In genomic region chr1:113215015-113215414, GRCh38 we compare ENCODE assay signal across 34 cellular contexts.
"Had no signal": no experiment of that assay in that cellular context is flagged by ENCODE, and none has a peak within 500 bp of the region (broad histone marks: within the 10 kb centered on the region; RNA-seq: fewer than 3 reads in every experiment).

No MANE protein-coding gene starts in this region.

- H3K4me3 ChIP-seq: ascending aorta, breast epithelium, cardiac muscle cell, coronary artery, dorsolateral prefrontal cortex, esophagus muscularis mucosa, gastrocnemius medialis, heart right ventricle, hepatocyte had no signal

- H3K27ac Mint-ChIP-seq: activated CD4-positive, alpha-beta memory T cell treated with anti-CD3 and anti-CD28 coated beads, Interleukin-2, amount 10 ng/mL, durations not matched to agents 7 days and 5 days; activated CD4-positive, alpha-beta T cell treated with anti-CD3 and anti-CD28 coated beads, Interleukin-2, amount 10 ng/mL, durations not matched to agents 7 days and 5 days; activated naive CD4-positive, alpha-beta T cell treated with anti-CD3 and anti-CD28 coated beads, Interleukin-2, amount 50 U/mL, for 72 hours; activated naive CD8-positive, alpha-beta T cell treated with anti-CD3 and anti-CD28 coated beads, Interleukin-2, amount 10 ng/mL, durations not matched to agents 7 days and 5 days; activated T-cell treated with anti-CD3 and anti-CD28 coated beads, Interleukin-2, amount 50 U/mL, for 24 hours; activated T-cell treated with anti-CD3 and anti-CD28 coated beads, Interleukin-2, amount 50 U/mL, for 72 hours; brain; dendritic cell treated with granulocyte-macrophage colony-stimulating factor and Interleukin-4, amounts not matched to agents 40 ng/mL and 50 ng/mL, for 4 days; T-helper 17 cell; T-helper 2 cell treated with Interferon-gamma antibody and Interleukin-4, amounts not matched to agents 5 μg/mL and 100 μg/mL, for 36 hours had no signal

- H3K9me3 Mint-ChIP-seq: activated CD4-positive, alpha-beta memory T cell treated with anti-CD3 and anti-CD28 coated beads, Interleukin-2, amount 10 ng/mL, durations not matched to agents 7 days and 5 days; activated CD4-positive, alpha-beta T cell treated with anti-CD3 and anti-CD28 coated beads, Interleukin-2, amount 10 ng/mL, durations not matched to agents 7 days and 5 days; activated naive CD8-positive, alpha-beta T cell treated with anti-CD3 and anti-CD28 coated beads, Interleukin-2, amount 10 ng/mL, durations not matched to agents 7 days and 5 days; dendritic cell treated with granulocyte-macrophage colony-stimulating factor and Interleukin-4, amounts not matched to agents 40 ng/mL and 50 ng/mL, for 4 days; T-helper 2 cell treated with Interferon-gamma antibody and Interleukin-4, amounts not matched to agents 5 μg/mL and 100 μg/mL, for 36 hours had no signal

- H3K27me3 ChIP-seq: ascending aorta, breast epithelium, cardiac muscle cell, esophagus muscularis mucosa, hepatocyte had no signal

- H3K27ac ChIP-seq: ascending aorta, breast epithelium, cardiac muscle cell, coronary artery, dorsolateral prefrontal cortex, esophagus muscularis mucosa, foreskin keratinocyte, gastrocnemius medialis, heart right ventricle, hepatocyte had no signal

- H3K4me1 Mint-ChIP-seq: activated CD4-positive, alpha-beta memory T cell treated with anti-CD3 and anti-CD28 coated beads, Interleukin-2, amount 10 ng/mL, durations not matched to agents 7 days and 5 days; activated CD4-positive, alpha-beta T cell treated with anti-CD3 and anti-CD28 coated beads, Interleukin-2, amount 10 ng/mL, durations not matched to agents 7 days and 5 days had no signal

- H3K27me3 Mint-ChIP-seq: activated CD4-positive, alpha-beta T cell treated with anti-CD3 and anti-CD28 coated beads, Interleukin-2, amount 10 ng/mL, durations not matched to agents 7 days and 5 days; brain; dendritic cell treated with granulocyte-macrophage colony-stimulating factor and Interleukin-4, amounts not matched to agents 40 ng/mL and 50 ng/mL, for 4 days had no signal

- H3K4me1 ChIP-seq: ascending aorta, breast epithelium, esophagus muscularis mucosa, foreskin keratinocyte, gastrocnemius medialis, heart right ventricle had no signal

- H3K36me3 ChIP-seq: ascending aorta, breast epithelium, cardiac muscle cell, esophagus muscularis mucosa, gastrocnemius medialis, heart right ventricle had no signal

- ATAC-seq: activated naive CD4-positive, alpha-beta T cell treated with anti-CD3 and anti-CD28 coated beads, Interleukin-2, amount 50 U/mL, for 72 hours; activated T-cell treated with anti-CD3 and anti-CD28 coated beads, Interleukin-2, amount 50 U/mL, for 72 hours; foreskin keratinocyte; gastrocnemius medialis; heart right ventricle; T-helper 17 cell had no signal

- H3K9me3 ChIP-seq: ascending aorta, gastrocnemius medialis had no signal

- H3K4me2 ChIP-seq: hepatocyte had no signal

- H3K36me3 Mint-ChIP-seq: activated naive CD8-positive, alpha-beta T cell treated with anti-CD3 and anti-CD28 coated beads, Interleukin-2, amount 10 ng/mL, durations not matched to agents 7 days and 5 days; brain had no signal

- H3K4me3 Mint-ChIP-seq: activated CD4-positive, alpha-beta memory T cell treated with anti-CD3 and anti-CD28 coated beads, Interleukin-2, amount 10 ng/mL, durations not matched to agents 7 days and 5 days; activated CD4-positive, alpha-beta T cell treated with anti-CD3 and anti-CD28 coated beads, Interleukin-2, amount 10 ng/mL, durations not matched to agents 7 days and 5 days; activated naive CD8-positive, alpha-beta T cell treated with anti-CD3 and anti-CD28 coated beads, Interleukin-2, amount 10 ng/mL, durations not matched to agents 7 days and 5 days; activated T-cell treated with anti-CD3 and anti-CD28 coated beads, Interleukin-2, amount 50 U/mL, for 24 hours; activated T-cell treated with anti-CD3 and anti-CD28 coated beads, Interleukin-2, amount 50 U/mL, for 72 hours; brain; dendritic cell treated with granulocyte-macrophage colony-stimulating factor and Interleukin-4, amounts not matched to agents 40 ng/mL and 50 ng/mL, for 4 days; T-helper 17 cell; T-helper 2 cell treated with Interferon-gamma antibody and Interleukin-4, amounts not matched to agents 5 μg/mL and 100 μg/mL, for 36 hours had no signal

- DNase-seq: activated CD4-positive, alpha-beta memory T cell treated with anti-CD3 and anti-CD28 coated beads, Interleukin-2, amount 10 ng/mL, durations not matched to agents 7 days and 5 days; activated CD4-positive, alpha-beta T cell treated with anti-CD3 and anti-CD28 coated beads for 1 hour; activated CD4-positive, alpha-beta T cell treated with anti-CD3 and anti-CD28 coated beads for 4 hours; activated CD4-positive, alpha-beta T cell treated with anti-CD3 and anti-CD28 coated beads, Interleukin-2, amount 10 ng/mL, durations not matched to agents 7 days and 5 days; activated CD4-positive, alpha-beta T cell treated with anti-CD3 and anti-CD28 coated beads, Interleukin-2, amount 50 U/mL, for 4 hours; activated CD8-positive, alpha-beta memory T cell treated with anti-CD3 and anti-CD28 coated beads, Interleukin-2, amount 50 U/mL, for 48 hours; activated effector memory CD4-positive, alpha-beta T cell treated with Interleukin-2 at 50 U/mL for 16 hours; activated gamma-delta T cell treated with Interleukin-2 at 50 U/mL for 16 hours; activated naive CD4-positive, alpha-beta T cell treated with Interleukin-2 at 50 U/mL for 16 hours; activated naive CD8-positive, alpha-beta T cell treated with anti-CD3 and anti-CD28 coated beads, Interleukin-2, amount 10 ng/mL, durations not matched to agents 7 days and 5 days; activated T-cell treated with anti-CD3 and anti-CD28 coated beads for 4 hours; activated T-cell treated with anti-CD3 and anti-CD28 coated beads, Interleukin-2, amount 50 U/mL, for 24 hours; activated T-cell treated with anti-CD3 and anti-CD28 coated beads, Interleukin-2, amount 50 U/mL, for 72 hours; central memory CD4-positive, alpha-beta T cell; cerebellar nuclear complex; dorsolateral prefrontal cortex; effector memory CD4-positive, alpha-beta T cell; erythroblast; foreskin keratinocyte; gastrocnemius medialis; heart right ventricle; T-helper 1 cell; T-helper 17 cell; T1000 had no signal
